13 cellular contexts compared by ENCODE assay signal in the genomic region with DNA sequence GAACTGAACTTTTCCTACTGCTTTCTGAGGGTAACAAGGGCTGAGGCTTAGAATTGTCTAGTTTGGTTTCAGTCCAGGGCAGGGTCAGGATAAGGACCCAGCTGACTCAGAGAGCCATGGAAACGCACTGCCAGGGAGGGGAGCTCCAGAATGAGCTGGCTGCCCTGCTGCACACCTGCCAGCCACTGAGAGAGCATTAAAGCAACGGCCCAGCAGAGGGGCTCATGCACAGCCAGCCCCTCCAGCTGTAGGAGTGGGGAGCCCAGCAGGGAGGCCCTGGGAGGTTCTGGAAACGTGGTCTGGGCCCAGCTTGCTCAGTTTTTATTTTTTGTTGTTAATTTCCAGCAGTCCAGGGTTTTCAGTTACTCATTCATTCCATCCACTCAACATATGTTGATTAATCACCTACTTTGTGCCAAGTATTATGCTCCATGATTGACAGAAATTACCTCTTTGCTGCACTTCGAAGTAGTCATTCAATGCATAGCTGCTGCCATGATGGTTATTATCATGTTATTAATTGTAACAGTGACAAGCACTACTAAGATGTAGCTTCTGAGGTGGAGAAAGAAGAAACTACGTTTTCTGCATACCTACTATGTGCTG. TPM values are rescaled to one million over a fixed set of nuclear protein-coding genes. Genes with fewer than 3 reads are reported as not detected.
A peak's percentile ranks its signal among the peaks of the same experiment; 100 is the strongest.
DNase-seq lines count a peak whose midpoint lies in the region; TF ChIP-seq lines count a peak whose summit lies in the region.
"Had no signal": no experiment of that assay in that cellular context is flagged by ENCODE, and none has a peak within 500 bp of the region (broad histone marks: within the 10 kb centered on the region; RNA-seq: fewer than 3 reads in every experiment).

No MANE protein-coding gene starts in this region.

- DNase-seq in NCI-H146 (lab: John Stamatoyannopoulos, UW) (peak; percentile 41), NCI-H146 treated with DMSO at 0.1 percent for 48 hours (lab: John Stamatoyannopoulos, UW; ENCODE audit: unreplicated experiment) (no peak), MG63 (peak; percentile 75), left kidney (ENCODE audit: low read depth, low spot score) (peak; percentile 21), GM10248 (ENCODE audit: extremely low spot score) (no peak), HAP-1 (ENCODE audit: low spot score in 2 of 2) (no peak)
- no peak for DNase-seq in T-helper 2 cell treated with Interferon-gamma antibody and Interleukin-4, amounts not matched to agents 5 μg/mL and 100 μg/mL, for 36 hours (ENCODE audit: low spot score)
- DNase-seq: activated CD8-positive, alpha-beta memory T cell treated with anti-CD3 and anti-CD28 coated beads, Interleukin-2, amount 50 U/mL, for 48 hours; activated naive CD8-positive, alpha-beta T cell treated with anti-CD3 and anti-CD28 coated beads, Interleukin-2, amount 10 ng/mL, durations not matched to agents 7 days and 5 days; glutamatergic neuron; NCI-H1930 had no signal

- no peak overlapping the region for H3K4me3 ChIP-seq in MG63
- H3K4me3 ChIP-seq in HAP-1 = no peak overlapping the region
- H3K4me3 ChIP-seq: ovary had no signal

- H3K9me3 ChIP-seq in MG63 (no peaks in the 10 kb centered on the region), HAP-1 (no peaks in the 10 kb centered on the region)
- H3K9me3 ChIP-seq: ovary had no signal

- no peak overlapping the region for H3K4me3 Mint-ChIP-seq in brain
- H3K4me3 Mint-ChIP-seq in T-helper 2 cell treated with Interferon-gamma antibody and Interleukin-4, amounts not matched to agents 5 μg/mL and 100 μg/mL, for 36 hours = no peak overlapping the region
- H3K4me3 Mint-ChIP-seq: activated naive CD8-positive, alpha-beta T cell treated with anti-CD3 and anti-CD28 coated beads, Interleukin-2, amount 10 ng/mL, durations not matched to agents 7 days and 5 days had no signal

- no peak for TF ChIP-seq CTCF in brain (conservative IDR thresholded peaks at IDR 0.05)
- TF ChIP-seq CTCF in GM10248 (IDR thresholded peaks at IDR 0.05; ENCODE audit: control extremely low read depth, extremely low read depth, low read depth, missing control alignments) = no peak

- CTCF ChIA-PET in GM10248 (lab: Yijun Ruan, JAX) = interaction anchor here (0.8 to 1.8 kb wide), 2 partner anchors 8 to 208 kb away, joined by 3 to 7 read pairs; no protein-coding TSS in a partner anchor

- H3K36me3 ChIP-seq in MG63 (no peaks in the 10 kb centered on the region), HAP-1 (replicated peaks) (no peaks in the 10 kb centered on the region)
- H3K36me3 ChIP-seq: ovary had no signal

- peaks cover 5% of the 10 kb centered on the region for H3K36me3 Mint-ChIP-seq in brain
- no peaks in the 10 kb centered on the region for H3K36me3 Mint-ChIP-seq in T-helper 2 cell treated with Interferon-gamma antibody and Interleukin-4, amounts not matched to agents 5 μg/mL and 100 μg/mL, for 36 hours (ENCODE audit: low read depth)
- H3K36me3 Mint-ChIP-seq: activated naive CD8-positive, alpha-beta T cell treated with anti-CD3 and anti-CD28 coated beads, Interleukin-2, amount 10 ng/mL, durations not matched to agents 7 days and 5 days had no signal

- H3K27ac Mint-ChIP-seq in brain = peak overlapping the region in 4 of 5 experiments; percentile 12 to 87 (median 75)
- no peak overlapping the region for H3K27ac Mint-ChIP-seq in T-helper 2 cell treated with Interferon-gamma antibody and Interleukin-4, amounts not matched to agents 5 μg/mL and 100 μg/mL, for 36 hours
- H3K27ac Mint-ChIP-seq: activated naive CD8-positive, alpha-beta T cell treated with anti-CD3 and anti-CD28 coated beads, Interleukin-2, amount 10 ng/mL, durations not matched to agents 7 days and 5 days had no signal

- no peaks in the 10 kb centered on the region for H3K27me3 Mint-ChIP-seq in brain
- no peaks in the 10 kb centered on the region for H3K27me3 Mint-ChIP-seq in T-helper 2 cell treated with Interferon-gamma antibody and Interleukin-4, amounts not matched to agents 5 μg/mL and 100 μg/mL, for 36 hours (ENCODE audit: low read depth)
- H3K27me3 Mint-ChIP-seq: activated naive CD8-positive, alpha-beta T cell treated with anti-CD3 and anti-CD28 coated beads, Interleukin-2, amount 10 ng/mL, durations not matched to agents 7 days and 5 days had no signal

- H3K9me3 Mint-ChIP-seq in brain = no peaks in the 10 kb centered on the region
- no peaks in the 10 kb centered on the region for H3K9me3 Mint-ChIP-seq in T-helper 2 cell treated with Interferon-gamma antibody and Interleukin-4, amounts not matched to agents 5 μg/mL and 100 μg/mL, for 36 hours
- H3K9me3 Mint-ChIP-seq: activated naive CD8-positive, alpha-beta T cell treated with anti-CD3 and anti-CD28 coated beads, Interleukin-2, amount 10 ng/mL, durations not matched to agents 7 days and 5 days had no signal

- POLR2A ChIA-PET in GM10248 (lab: Yijun Ruan, JAX) = no interaction called here

- no peaks in the 10 kb centered on the region for H3K4me1 ChIP-seq in HAP-1

- in situ Hi-C loops in HAP-1 (cut with MboI; ENCODE audit: low sequenced_read_pairs) = no loop called here

- H3K27me3 ChIP-seq in MG63 (no peaks in the 10 kb centered on the region), HAP-1 (ENCODE audit: low read depth) (peaks cover 4% of the 10 kb centered on the region; the same call in 1 of the 2 replicates)
- H3K27me3 ChIP-seq: ovary had no signal

- H3K4me1 Mint-ChIP-seq in brain = no peaks in the 10 kb centered on the region
- H3K4me1 Mint-ChIP-seq in T-helper 2 cell treated with Interferon-gamma antibody and Interleukin-4, amounts not matched to agents 5 μg/mL and 100 μg/mL, for 36 hours (ENCODE audit: low read depth) = no peaks in the 10 kb centered on the region
- H3K4me1 Mint-ChIP-seq: activated naive CD8-positive, alpha-beta T cell treated with anti-CD3 and anti-CD28 coated beads, Interleukin-2, amount 10 ng/mL, durations not matched to agents 7 days and 5 days had no signal

RNA-seq across cellular contexts. Expression of a gene that starts 11.6 kb away (rescaled TPM):
- not detected in 2 replicates for total RNA-seq in MG63 (2014; rRNA removed; shearing (Covaris generic); ENCODE audit: low replicate concordance)
- 4.7 TPM for polyA plus RNA-seq in brain (ENCODE audit: insufficient read depth, low read depth, low replicate concordance)

Comparison
In these comparisons a context has a peak if more than half of its experiments do, and no peak if none do; other contexts are left out.
1. DNase-seq: peak in NCI-H146 (single experiment), MG63 (single experiment) and left kidney (single experiment); none in NCI-H146 treated with DMSO at 0.1 percent for 48 hours (single experiment), T-helper 2 cell treated with Interferon-gamma antibody and Interleukin-4, amounts not matched to agents 5 μg/mL and 100 μg/mL, for 36 hours (single experiment), GM10248 (single experiment) and HAP-1 (0 of 2).